In the genomic region with DNA sequence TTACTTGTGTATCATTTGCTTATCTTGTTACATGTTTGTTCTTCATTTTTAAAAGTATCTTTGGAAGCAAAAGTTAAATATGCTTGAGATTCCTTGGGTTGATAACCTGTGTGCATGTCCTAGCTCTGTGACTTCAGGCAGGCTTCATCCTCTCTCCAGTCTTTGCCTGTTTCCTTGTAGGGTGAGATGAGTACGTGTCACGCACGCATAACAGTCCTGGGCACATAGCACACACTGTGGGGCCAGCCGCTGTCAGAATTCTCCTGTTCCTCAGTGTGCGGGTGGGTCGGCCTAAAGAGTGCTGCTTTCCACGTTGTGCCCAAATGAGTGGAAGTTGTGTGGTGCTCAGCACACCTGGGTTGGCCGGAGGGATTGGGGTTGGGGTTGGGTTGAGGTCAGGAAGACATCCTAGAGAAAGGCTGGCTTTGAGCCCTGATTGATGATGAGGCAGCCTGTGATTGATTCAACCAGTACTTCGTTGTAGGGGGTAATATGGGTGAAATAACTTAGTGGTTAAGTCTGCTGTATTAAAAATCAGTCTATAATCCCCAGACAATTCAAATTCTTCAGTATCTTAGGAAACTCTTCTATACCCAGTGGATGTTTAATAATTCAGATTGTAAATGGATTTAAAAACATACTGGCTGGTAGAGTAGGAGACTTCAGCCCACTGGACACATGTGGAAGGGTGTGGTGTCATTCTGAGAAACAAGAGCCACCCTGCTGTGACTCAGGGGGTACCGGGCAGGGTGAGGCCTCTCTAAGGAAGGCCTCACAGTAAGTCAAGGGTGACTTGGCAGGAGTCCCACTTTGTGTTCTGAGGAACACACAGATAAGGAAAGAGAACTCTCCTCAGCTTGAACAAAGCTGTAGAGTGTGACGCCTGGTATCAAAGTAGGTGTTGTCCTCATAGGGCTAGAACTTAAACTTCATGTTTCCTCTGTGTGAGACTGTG, we compare ENCODE assay signal across 9 cellular contexts. TPM values are rescaled to one million over a fixed set of nuclear protein-coding genes. Genes with fewer than 3 reads are reported as not detected.
A peak's percentile ranks its signal among the peaks of the same experiment; 100 is the strongest.
DNase-seq lines count a peak whose midpoint lies in the region; ATAC-seq and TF ChIP-seq lines count a peak whose summit lies in the region.
"Had no signal": no experiment of that assay in that cellular context is flagged by ENCODE, and none has a peak within 500 bp of the region (broad histone marks: within the 10 kb centered on the region; RNA-seq: fewer than 3 reads in every experiment).

No MANE protein-coding gene starts in this region.

- peak; percentile 85 for ATAC-seq in activated CD8-positive, alpha-beta memory T cell treated with anti-CD3 and anti-CD28 coated beads, Interleukin-2, amount 10 ng/mL, durations not matched to agents 7 days and 5 days

- H3K27ac ChIP-seq in mammary epithelial cell (ENCODE audit: insufficient read depth, low read depth, low read length) (peak overlapping the region; percentile 45), testis (peak overlapping the region; percentile 47 to 80), neural progenitor cell (no peak overlapping the region)

- H3K9ac ChIP-seq in mammary epithelial cell (ENCODE audit: insufficient read depth, low read length) (no peak overlapping the region), neural progenitor cell (no peak overlapping the region)

- CTCF ChIA-PET in activated CD8-positive, alpha-beta memory T cell treated with anti-CD3 and anti-CD28 coated beads, Interleukin-2, amount 10 ng/mL, durations not matched to agents 7 days and 5 days (lab: Charles Lee), result interaction anchor here (0.6 kb wide), 1 partner anchor 558 kb away, joined by 3 read pairs; no protein-coding TSS in a partner anchor
- CTCF ChIA-PET in mammary epithelial cell (lab: Charles Lee; ENCODE audit: low non-redundant PET), result no interaction called here

- dilution Hi-C loops in mammary epithelial cell (cut with HindIII; ENCODE audit: low sequenced_read_pairs), result no loop called here

- DNase-seq in activated CD8-positive, alpha-beta memory T cell treated with anti-CD3 and anti-CD28 coated beads, Interleukin-2, amount 10 ng/mL, durations not matched to agents 7 days and 5 days, result peak; percentile 48
- DNase-seq in activated CD8-positive, alpha-beta memory T cell treated with anti-CD3 and anti-CD28 coated beads for 24 hours, result no peak
- peak; percentile 94 for DNase-seq in OCI-M1 (lab: John Stamatoyannopoulos, UW)
- peak; percentile 76 for DNase-seq in mammary epithelial cell
- peak; percentile 65 for DNase-seq in medulla oblongata (ENCODE audit: extremely low spot score)
- DNase-seq in testis, result peak; percentile 91
- no peak for DNase-seq in NCI-H524 (lab: John Stamatoyannopoulos, UW)
- DNase-seq in neural progenitor cell (ENCODE audit: low spot score), result no peak

- in situ Hi-C loops in mammary epithelial cell (cut with MboI; ENCODE audit: low sequenced_read_pairs in 2 of 2), result no loop called here

- peaks cover 39% of the 10 kb centered on the region for H3K36me3 Mint-ChIP-seq in activated CD8-positive, alpha-beta memory T cell treated with anti-CD3 and anti-CD28 coated beads, Interleukin-2, amount 10 ng/mL, durations not matched to agents 7 days and 5 days
- peaks cover 49% of the 10 kb centered on the region for H3K36me3 Mint-ChIP-seq in neural progenitor cell

- BruUV-seq in mammary epithelial cell (replicated peaks; lab: Mats Ljungman, UMichigan), result TSS peak; percentile 21

- H3F3A ChIP-seq in neural progenitor cell (ENCODE audit: low read depth), result no peaks in the 10 kb centered on the region

- H3K79me2 ChIP-seq in mammary epithelial cell (ENCODE audit: insufficient read depth, low read length) (peaks cover 98% of the 10 kb centered on the region), neural progenitor cell (ENCODE audit: low read depth) (peaks cover 99% of the 10 kb centered on the region)

- H3K4me3 Mint-ChIP-seq in activated CD8-positive, alpha-beta memory T cell treated with anti-CD3 and anti-CD28 coated beads, Interleukin-2, amount 10 ng/mL, durations not matched to agents 7 days and 5 days, result no peak overlapping the region
- H3K4me3 Mint-ChIP-seq in neural progenitor cell, result no peak overlapping the region

- peaks cover 39% of the 10 kb centered on the region for H3K4me1 Mint-ChIP-seq in activated CD8-positive, alpha-beta memory T cell treated with anti-CD3 and anti-CD28 coated beads, Interleukin-2, amount 10 ng/mL, durations not matched to agents 7 days and 5 days
- no peaks in the 10 kb centered on the region for H3K4me1 Mint-ChIP-seq in neural progenitor cell

- peaks cover 8% of the 10 kb centered on the region for H4K20me1 ChIP-seq in mammary epithelial cell (ENCODE audit: insufficient read depth, low read length)
- H4K20me1 ChIP-seq in neural progenitor cell (ENCODE audit: low read depth), result peaks cover 77% of the 10 kb centered on the region

- no peak for TF ChIP-seq CTCF in mammary epithelial cell (conservative IDR thresholded peaks at IDR 0.05 in 1 of 2, IDR thresholded peaks at IDR 0.05 in 1 of 2; ENCODE audit: extremely low read depth in 1 of 2, insufficient read depth in 1 of 2, low read depth in 1 of 2, low read length in 2 of 2)
- no peak for TF ChIP-seq CTCF in testis (IDR thresholded peaks at IDR 0.05)
- TF ChIP-seq CTCF in neural progenitor cell (IDR thresholded peaks at IDR 0.05), result no peak

- 71% methylated on average over 11 of the region's 11 CpGs for WGBS in mammary epithelial cell (ENCODE audit: low coverage, missing lambda C conversion rate)
- 55 to 59% methylated on average over 11 of the region's 11 CpGs for WGBS in testis, 2 donors

- H3K27me3 ChIP-seq in mammary epithelial cell (ENCODE audit: insufficient read depth, low read length) (no peaks in the 10 kb centered on the region), testis (no peaks in the 10 kb centered on the region), neural progenitor cell (no peaks in the 10 kb centered on the region)
- H3K27me3 ChIP-seq: tibial artery had no signal

- no peak for TF ChIP-seq POLR2A in testis (IDR thresholded peaks at IDR 0.05)

- peak overlapping the region; percentile 22 for H3K4me2 ChIP-seq in mammary epithelial cell (ENCODE audit: insufficient read depth, low read depth, low read length)
- no peak overlapping the region for H3K4me2 ChIP-seq in neural progenitor cell

- no peak overlapping the region for H3K4me3 ChIP-seq in mammary epithelial cell (replicated peaks in 1 of 3; ENCODE audit: insufficient read depth in 1 of 3, low read depth in 2 of 3, low read length in 3 of 3)
- no peak overlapping the region for H3K4me3 ChIP-seq in testis
- no peak overlapping the region for H3K4me3 ChIP-seq in neural progenitor cell
- H3K4me3 ChIP-seq: tibial artery had no signal

- H3K9me3 ChIP-seq in mammary epithelial cell (replicated peaks; ENCODE audit: insufficient read depth, low read length), result no peaks in the 10 kb centered on the region
- no peaks in the 10 kb centered on the region for H3K9me3 ChIP-seq in testis
- no peaks in the 10 kb centered on the region for H3K9me3 ChIP-seq in neural progenitor cell (ENCODE audit: low read depth)
- H3K9me3 ChIP-seq: tibial artery had no signal

- H3K27ac Mint-ChIP-seq in activated CD8-positive, alpha-beta memory T cell treated with anti-CD3 and anti-CD28 coated beads, Interleukin-2, amount 10 ng/mL, durations not matched to agents 7 days and 5 days, result peak overlapping the region; percentile 81
- H3K27ac Mint-ChIP-seq in neural progenitor cell, result no peak overlapping the region

- H3K4me1 ChIP-seq in mammary epithelial cell (ENCODE audit: insufficient read depth, low read length) (peaks cover 20% of the 10 kb centered on the region), testis (peaks cover 35% of the 10 kb centered on the region), neural progenitor cell (no peaks in the 10 kb centered on the region)

- H2AFZ ChIP-seq in mammary epithelial cell (ENCODE audit: low read depth, low read length), result no peak overlapping the region
- H2AFZ ChIP-seq in neural progenitor cell (replicated peaks), result no peak overlapping the region

- intact Hi-C loops in mammary epithelial cell (cut with micrococcal nuclease) (no loop called here), testis (cut with DNase I; ENCODE audit: low total_unique reads) (no loop called here)

- H3K36me3 ChIP-seq in mammary epithelial cell (ENCODE audit: insufficient read depth, low read length) (peaks cover 18% of the 10 kb centered on the region), testis (ENCODE audit: low read depth, missing control alignments) (no peaks in the 10 kb centered on the region), neural progenitor cell (no peaks in the 10 kb centered on the region)

- no peaks in the 10 kb centered on the region for H3K9me3 Mint-ChIP-seq in activated CD8-positive, alpha-beta memory T cell treated with anti-CD3 and anti-CD28 coated beads, Interleukin-2, amount 10 ng/mL, durations not matched to agents 7 days and 5 days (ENCODE audit: low read depth)
- no peaks in the 10 kb centered on the region for H3K9me3 Mint-ChIP-seq in neural progenitor cell

- H3K27me3 Mint-ChIP-seq in activated CD8-positive, alpha-beta memory T cell treated with anti-CD3 and anti-CD28 coated beads, Interleukin-2, amount 10 ng/mL, durations not matched to agents 7 days and 5 days, result no peaks in the 10 kb centered on the region
- H3K27me3 Mint-ChIP-seq in neural progenitor cell (ENCODE audit: insufficient read depth, low read depth), result no peaks in the 10 kb centered on the region

RNA-seq across cellular contexts. Expression of gene RAC1, which starts 18.7 kb away (rescaled TPM):
- 100 to 1,000 TPM; 157 to 174 TPM for total RNA-seq in activated CD8-positive, alpha-beta memory T cell treated with anti-CD3 and anti-CD28 coated beads, Interleukin-2, amount 10 ng/mL, durations not matched to agents 7 days and 5 days
- total RNA-seq in mammary epithelial cell (100 to 1,000 TPM in 1 of 2 donors, 10 to 100 TPM in 1; 78.9 to 341 TPM), testis (100 to 1,000 TPM; 142 to 143 TPM), neural progenitor cell (ENCODE audit: low replicate concordance) (67.9 and 91.8 TPM in 2 replicates)
- polyA plus RNA-seq in mammary epithelial cell (475 TPM), testis (ENCODE audit: insufficient read depth, low read depth, low replicate concordance) (194 TPM)
- 221 TPM for polyA minus RNA-seq in mammary epithelial cell

RNA-seq across cellular contexts. Expression of gene FAM220A, which starts 44.2 kb away (rescaled TPM):
- total RNA-seq in activated CD8-positive, alpha-beta memory T cell treated with anti-CD3 and anti-CD28 coated beads, Interleukin-2, amount 10 ng/mL, durations not matched to agents 7 days and 5 days, result 10 to 100 TPM in 1 of 2 experiments, 1 to 10 TPM in 1; 9.9 to 10.7 TPM
- 10 to 100 TPM; 15.2 to 17.0 TPM for total RNA-seq in mammary epithelial cell
- polyA plus RNA-seq in mammary epithelial cell, result 10.1 TPM
- 24.7 TPM for polyA minus RNA-seq in mammary epithelial cell
- 100 to 1,000 TPM in 1 of 2 donors, 10 to 100 TPM in 1; 59.5 to 124 TPM for total RNA-seq in testis
- 142 TPM for polyA plus RNA-seq in testis (ENCODE audit: insufficient read depth, low read depth, low replicate concordance)
- 27.4 and 31.8 TPM in 2 replicates for total RNA-seq in neural progenitor cell (ENCODE audit: low replicate concordance)

RNA-seq across cellular contexts. Expression of gene DAGLB, which starts 54.8 kb away (rescaled TPM):
- total RNA-seq in activated CD8-positive, alpha-beta memory T cell treated with anti-CD3 and anti-CD28 coated beads, Interleukin-2, amount 10 ng/mL, durations not matched to agents 7 days and 5 days, result 10 to 100 TPM; 21.6 to 22.2 TPM
- total RNA-seq in mammary epithelial cell, result 10 to 100 TPM; 20.7 to 22.1 TPM
- 19.6 TPM for polyA plus RNA-seq in mammary epithelial cell
- 23.9 TPM for polyA minus RNA-seq in mammary epithelial cell
- 10 to 100 TPM; 18.9 to 29.6 TPM for total RNA-seq in testis
- polyA plus RNA-seq in testis (ENCODE audit: insufficient read depth, low read depth, low replicate concordance), result 14.3 TPM
- 28.0 and 36.1 TPM in 2 replicates for total RNA-seq in neural progenitor cell (ENCODE audit: low replicate concordance)

Comparison
In these comparisons a context has a peak if more than half of its experiments do, and no peak if none do; other contexts are left out.
1. DNase-seq: peak in activated CD8-positive, alpha-beta memory T cell treated with anti-CD3 and anti-CD28 coated beads, Interleukin-2, amount 10 ng/mL, durations not matched to agents 7 days and 5 days (single experiment), OCI-M1 (single experiment), mammary epithelial cell (single experiment), medulla oblongata (single experiment) and testis (single experiment); none in activated CD8-positive, alpha-beta memory T cell treated with anti-CD3 and anti-CD28 coated beads for 24 hours (single experiment), NCI-H524 (0 of 2) and neural progenitor cell (single experiment).